In the genomic region with DNA sequence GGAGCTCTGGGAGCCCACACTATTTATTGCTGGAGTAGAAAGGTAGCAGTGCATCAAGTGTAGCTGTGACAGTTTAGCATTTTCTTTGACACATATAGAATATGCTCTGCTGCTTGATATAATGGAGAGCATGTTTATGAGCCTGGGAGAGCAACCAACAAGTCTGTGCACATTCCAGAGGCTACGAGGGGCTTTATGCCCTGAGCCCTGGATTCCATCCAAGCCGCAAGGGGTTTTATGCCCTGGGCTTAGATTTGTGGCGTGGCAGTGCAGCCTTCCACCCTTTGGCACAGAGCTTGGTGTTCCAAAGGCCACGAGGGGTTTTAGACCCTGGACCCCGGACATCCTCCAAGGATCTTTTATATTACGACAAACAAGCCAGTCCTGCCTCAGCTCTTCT, we compare ENCODE assay signal across 29 cellular contexts. TPM values are rescaled to one million over a fixed set of nuclear protein-coding genes. Genes with fewer than 3 reads are reported as not detected.
"Had no signal": no experiment of that assay in that cellular context is flagged by ENCODE, and none has a peak within 500 bp of the region (broad histone marks: within the 10 kb centered on the region; RNA-seq: fewer than 3 reads in every experiment).

No MANE protein-coding gene starts in this region.

- DNase-seq: naive thymus-derived CD4-positive, alpha-beta T cell; natural killer cell; nucleus accumbens; ovary; posterior cingulate gyrus; psoas muscle; right cardiac atrium; right lobe of liver; sigmoid colon; small intestine; stimulated activated CD4-positive, alpha-beta T cell treated with anti-CD3 and anti-CD28 coated beads, Interleukin-15, amount 100 ng/mL, for 24 hours; stimulated activated CD4-positive, alpha-beta T cell treated with anti-CD3 and anti-CD28 coated beads, Interleukin-2, amount 100 ng/mL, for 24 hours; stimulated activated CD4-positive, alpha-beta T cell treated with anti-CD3 and anti-CD28 coated beads, Interleukin-2, amount 100 ng/mL, for 48 hours; stimulated activated CD4-positive, alpha-beta T cell treated with anti-CD3 and anti-CD28 coated beads, Interleukin-4, amount 100 ng/mL, for 24 hours; stimulated activated naive B cell treated with anti-CD40 and anti-IgM and Interleukin-4, amounts not matched to agents 10 μg/mL and 1 μg/mL and 100 μg/mL, for 72 hours; stimulated activated naive CD4-positive, alpha-beta T cell treated with Interleukin-2 at 50 U/mL for 16 hours; stomach; thyroid gland; trophoblast cell; upper lobe of right lung had no signal

- H3K9me3 ChIP-seq: neutrophil, ovary, psoas muscle, right lobe of liver, sigmoid colon, stomach, thoracic aorta, thyroid gland, tibial nerve, upper lobe of right lung, vagina had no signal

- H3K36me3 ChIP-seq: neutrophil, ovary, right lobe of liver, sigmoid colon, stomach, thoracic aorta, thyroid gland, tibial nerve, upper lobe of right lung, vagina had no signal

- ATAC-seq: naive thymus-derived CD4-positive, alpha-beta T cell; natural killer cell; psoas muscle; right cardiac atrium; right lobe of liver; stimulated activated effector memory CD8-positive, alpha-beta T cell treated with anti-CD3 and anti-CD28 coated beads, Interleukin-12 subunit alpha, Interleukin-12 subunit beta, amount 100 ng/mL, for 72 hours; stimulated activated naive B cell treated with anti-CD40 and anti-IgM and Interleukin-4, amounts not matched to agents 10 μg/mL and 1 μg/mL and 100 μg/mL, for 72 hours; upper lobe of right lung had no signal

- H3K4me3 Mint-ChIP-seq: naive thymus-derived CD4-positive, alpha-beta T cell; natural killer cell; stimulated activated effector memory CD8-positive, alpha-beta T cell treated with anti-CD3 and anti-CD28 coated beads, Interleukin-12 subunit alpha, Interleukin-12 subunit beta, amount 100 ng/mL, for 72 hours; stimulated activated naive B cell treated with anti-CD40 and anti-IgM and Interleukin-4, amounts not matched to agents 10 μg/mL and 1 μg/mL and 100 μg/mL, for 72 hours; stimulated activated naive CD8-positive, alpha-beta T cell treated with anti-CD3 and anti-CD28 coated beads, Interleukin-15, Interleukin-2, amounts not matched to agents 100 ng/mL and 50 ng/mL, for 24 hours had no signal

- H3K27ac Mint-ChIP-seq: naive thymus-derived CD4-positive, alpha-beta T cell; natural killer cell; progenitor cell of endocrine pancreas; stimulated activated effector memory CD8-positive, alpha-beta T cell treated with anti-CD3 and anti-CD28 coated beads, Interleukin-12 subunit alpha, Interleukin-12 subunit beta, amount 100 ng/mL, for 72 hours; stimulated activated naive B cell treated with anti-CD40 and anti-IgM and Interleukin-4, amounts not matched to agents 10 μg/mL and 1 μg/mL and 100 μg/mL, for 72 hours; stimulated activated naive CD8-positive, alpha-beta T cell treated with anti-CD3 and anti-CD28 coated beads, Interleukin-15, Interleukin-2, amounts not matched to agents 100 ng/mL and 50 ng/mL, for 24 hours had no signal

- H3K36me3 Mint-ChIP-seq: naive thymus-derived CD4-positive, alpha-beta T cell; natural killer cell; stimulated activated effector memory CD8-positive, alpha-beta T cell treated with anti-CD3 and anti-CD28 coated beads, Interleukin-12 subunit alpha, Interleukin-12 subunit beta, amount 100 ng/mL, for 72 hours; stimulated activated naive B cell treated with anti-CD40 and anti-IgM and Interleukin-4, amounts not matched to agents 10 μg/mL and 1 μg/mL and 100 μg/mL, for 72 hours had no signal

- H3K27ac ChIP-seq: neutrophil, ovary, parathyroid adenoma, psoas muscle, right lobe of liver, sigmoid colon, stomach, thoracic aorta, thyroid gland, upper lobe of right lung, vagina had no signal

- H3K4me1 ChIP-seq: parathyroid adenoma, psoas muscle, right lobe of liver, sigmoid colon, upper lobe of right lung, vagina had no signal

- H3K27me3 ChIP-seq: neutrophil, ovary, right lobe of liver, sigmoid colon, stomach, thyroid gland, tibial nerve, upper lobe of right lung, vagina had no signal

- H3K4me1 Mint-ChIP-seq: naive thymus-derived CD4-positive, alpha-beta T cell; natural killer cell; stimulated activated effector memory CD8-positive, alpha-beta T cell treated with anti-CD3 and anti-CD28 coated beads, Interleukin-12 subunit alpha, Interleukin-12 subunit beta, amount 100 ng/mL, for 72 hours; stimulated activated naive B cell treated with anti-CD40 and anti-IgM and Interleukin-4, amounts not matched to agents 10 μg/mL and 1 μg/mL and 100 μg/mL, for 72 hours had no signal

- FAIRE-seq: small intestine, urothelium cell line had no signal

- H3K9me3 Mint-ChIP-seq: stimulated activated naive B cell treated with anti-CD40 and anti-IgM and Interleukin-4, amounts not matched to agents 10 μg/mL and 1 μg/mL and 100 μg/mL, for 72 hours; stimulated activated naive CD8-positive, alpha-beta T cell treated with anti-CD3 and anti-CD28 coated beads, Interleukin-15, Interleukin-2, amounts not matched to agents 100 ng/mL and 50 ng/mL, for 24 hours had no signal

- H3K27me3 Mint-ChIP-seq: progenitor cell of endocrine pancreas; stimulated activated naive B cell treated with anti-CD40 and anti-IgM and Interleukin-4, amounts not matched to agents 10 μg/mL and 1 μg/mL and 100 μg/mL, for 72 hours; stimulated activated naive CD8-positive, alpha-beta T cell treated with anti-CD3 and anti-CD28 coated beads, Interleukin-15, Interleukin-2, amounts not matched to agents 100 ng/mL and 50 ng/mL, for 24 hours had no signal

- H3K4me3 ChIP-seq: ovary, psoas muscle, right lobe of liver, sigmoid colon, stomach, thoracic aorta, thyroid gland, tibial nerve, upper lobe of right lung, vagina had no signal

RNA-seq across cellular contexts. Expression of a gene that starts 14.6 kb away (rescaled TPM):
- total RNA-seq: naive thymus-derived CD4-positive, alpha-beta T cell; natural killer cell had no signal
